ENCODE assay signal across 9 cellular contexts in the genomic region with DNA sequence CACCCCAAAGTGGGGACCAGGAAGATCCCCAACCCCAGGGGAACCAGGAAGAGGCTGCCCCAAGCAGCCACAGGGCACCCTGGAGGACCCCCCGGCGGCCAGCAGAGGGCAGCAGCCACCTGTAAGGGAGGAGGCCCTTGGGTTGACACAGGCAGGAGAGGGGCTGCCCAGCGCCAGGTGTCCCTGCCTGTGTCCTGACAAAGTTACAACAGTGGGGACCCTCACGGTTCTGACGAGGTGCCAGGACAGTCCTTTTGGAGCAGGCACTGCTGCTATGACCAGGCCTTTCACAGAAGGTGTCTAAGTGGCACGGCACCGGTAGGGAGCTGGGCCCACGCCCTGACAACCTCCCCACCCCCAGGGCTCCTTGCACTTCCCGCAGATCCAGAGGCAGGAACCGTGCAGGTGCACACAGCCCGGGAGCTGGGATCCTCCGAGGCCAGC.
DNase-seq lines count a peak whose midpoint lies in the region; ATAC-seq and TF ChIP-seq lines count a peak whose summit lies in the region.
"Had no signal": no experiment of that assay in that cellular context is flagged by ENCODE, and none has a peak within 500 bp of the region (broad histone marks: within the 10 kb centered on the region; RNA-seq: fewer than 3 reads in every experiment).

No MANE protein-coding gene starts in this region.

- POLR2A ChIA-PET in SK-N-SH (lab: Yijun Ruan, JAX): no interaction called here

- intact Hi-C loops in sciatic nerve (cut with DNase I): loop anchor here (5.0 to 10.0 kb wide), 2 partner anchors 175 to 258 kb away; a partner anchor contains a TSS

- TF ChIP-seq CTCF in AG09319 (IDR thresholded peaks at IDR 0.05; ENCODE audit: low read depth, low read length): peak; percentile 93
- peak; percentile 78 for TF ChIP-seq CTCF in SK-N-SH (IDR thresholded peaks at IDR 0.05)
- TF ChIP-seq CTCF in right atrium auricular region (IDR thresholded peaks at IDR 0.05): peak; percentile 77 to 96

- ATAC-seq in GM18511 (IDR thresholded peaks at IDR 0.05; ENCODE audit: unreplicated experiment): peak; percentile 79
- peak; percentile 83 for ATAC-seq in sciatic nerve
- no peak for ATAC-seq in HG03039 (IDR thresholded peaks at IDR 0.05; ENCODE audit: unreplicated experiment)

- H3K4me2 ChIP-seq in SK-N-SH: no peak overlapping the region

- no peak overlapping the region for H3K9ac ChIP-seq in SK-N-SH

- H3K4me1 ChIP-seq in SK-N-SH (ENCODE audit: control insufficient read depth in 1 of 2, insufficient read depth in 2 of 2, low read depth in 1 of 2, low read length in 1 of 2) (peaks cover 0 to 7% of the 10 kb centered on the region in 2 experiments; a peak in 1 of 4 replicates), right atrium auricular region (peaks cover 0 to 7% of the 10 kb centered on the region in 2 donors)

- H3K36me3 ChIP-seq in SK-N-SH (replicated peaks in 1 of 2; ENCODE audit: control insufficient read depth in 1 of 2, insufficient read depth in 2 of 2, low read length in 1 of 2) (no peaks in the 10 kb centered on the region), right atrium auricular region (no peaks in the 10 kb centered on the region)

- no peaks in the 10 kb centered on the region for H3F3A ChIP-seq in SK-N-SH (replicated peaks; ENCODE audit: insufficient read depth)

- H3K9me2 ChIP-seq in SK-N-SH: no peaks in the 10 kb centered on the region

- H3K9me3 ChIP-seq in SK-N-SH (no peaks in the 10 kb centered on the region), right atrium auricular region (no peaks in the 10 kb centered on the region)

- TF ChIP-seq RAD21 in SK-N-SH (IDR thresholded peaks at IDR 0.05; ENCODE audit: low read length): peak; percentile 91

- CTCF ChIA-PET in SK-N-SH (lab: Yijun Ruan, JAX): interaction anchor here (0.6 to 4.9 kb wide), 33 partner anchors 13 to 501 kb away, joined by 3 to 187 read pairs (median 4); a partner anchor contains a TSS

- no peak for TF ChIP-seq EP300 in SK-N-SH (IDR thresholded peaks at IDR 0.05; ENCODE audit: borderline replicate concordance in 1 of 2, low read depth in 1 of 2, low read length in 1 of 2)

- no peaks in the 10 kb centered on the region for H3K79me2 ChIP-seq in SK-N-SH (ENCODE audit: insufficient read depth)

- H3K4me3 ChIP-seq in SK-N-SH (ENCODE audit: low read depth in 2 of 2, low read length in 1 of 2): peak overlapping the region in 1 of 2 experiments; percentile 37; a peak in 1 of 4 replicates
- no peak overlapping the region for H3K4me3 ChIP-seq in right atrium auricular region
- H3K4me3 ChIP-seq: skin epidermis had no signal

- no peak overlapping the region for H2AFZ ChIP-seq in SK-N-SH (ENCODE audit: low read depth)

- no peak overlapping the region for H3K27ac ChIP-seq in SK-N-SH (ENCODE audit: low read depth in 2 of 2, low read length in 1 of 2)
- no peak overlapping the region for H3K27ac ChIP-seq in right atrium auricular region

- no peak for DNase-seq in AG09319 (ENCODE audit: extremely low read depth, low read depth)
- DNase-seq in HK-2 (ENCODE audit: unreplicated experiment): peak; percentile 76
- peak; percentile 92 for DNase-seq in SK-N-SH
- DNase-seq in activated naive CD4-positive, alpha-beta T cell treated with anti-CD3 and anti-CD28 coated beads, Interleukin-2, amount 50 U/mL, for 16 hours: peak; percentile 64
- no peak for DNase-seq in right atrium auricular region (ENCODE audit: low spot score)
- peak; percentile 89 for DNase-seq in sciatic nerve (ENCODE audit: low spot score)

- no peaks in the 10 kb centered on the region for H4K20me1 ChIP-seq in SK-N-SH (ENCODE audit: insufficient read depth)

- no peaks in the 10 kb centered on the region for H3K27me3 ChIP-seq in SK-N-SH (ENCODE audit: insufficient read depth)
- H3K27me3 ChIP-seq in right atrium auricular region: no peaks in the 10 kb centered on the region

- WGBS in SK-N-SH (ENCODE audit: low lambda C conversion rate): 0% methylated on average over 1 of the region's 12 CpGs

TF ChIP-seq in SK-N-SH, 30 proteins besides CTCF, POLR2A, EP300 and RAD21:
- no peak for TF ChIP-seq RCOR1 (IDR thresholded peaks at IDR 0.05; ENCODE audit: low read length)
- TF ChIP-seq SMC3 (IDR thresholded peaks at IDR 0.05; ENCODE audit: low read depth, low read length): peak; percentile 90
- TF ChIP-seq GABPA (IDR thresholded peaks at IDR 0.05; ENCODE audit: low read depth): no peak
- TF ChIP-seq EZH2phosphoT487 (IDR thresholded peaks at IDR 0.05; ENCODE audit: borderline replicate concordance, low read depth): no peak
- no peak for TF ChIP-seq GATA2 (CRISPR knock-in tag; IDR thresholded peaks at IDR 0.05)
- TF ChIP-seq FOXM1 (IDR thresholded peaks at IDR 0.05; ENCODE audit: low read depth): no peak
- no peak for TF ChIP-seq MXI1 (IDR thresholded peaks at IDR 0.05; ENCODE audit: low read depth, low read length)

Comparison
In these comparisons a context has a peak if more than half of its experiments do, and no peak if none do; other contexts are left out.
1. DNase-seq: peak in HK-2 (single experiment), SK-N-SH (single experiment), activated naive CD4-positive, alpha-beta T cell treated with anti-CD3 and anti-CD28 coated beads, Interleukin-2, amount 50 U/mL, for 16 hours (single experiment) and sciatic nerve (single experiment); none in AG09319 (single experiment) and right atrium auricular region (single experiment).
2. Peak in every context shown above with its lines, with median percentiles within 50 percentile points of each other: CTCF ChIP-seq.